ENCODE assay signal across 1 cellular context in genomic region chr13:110915874-110916670, GRCh38.
A peak's percentile ranks its signal among the peaks of the same experiment; 100 is the strongest.
TF ChIP-seq lines count a peak whose summit lies in the region.

No MANE protein-coding gene starts in this region.

TF ChIP-seq in H1, 55 proteins besides CTCF, POLR2A, EP300 and RAD21:
- TF ChIP-seq ASH2L (IDR thresholded peaks at IDR 0.05; ENCODE audit: low read length) (peak; percentile 0), MAX (IDR thresholded peaks at IDR 0.05) (no peak)
